2 cellular contexts compared by ENCODE assay signal in the genomic region with DNA sequence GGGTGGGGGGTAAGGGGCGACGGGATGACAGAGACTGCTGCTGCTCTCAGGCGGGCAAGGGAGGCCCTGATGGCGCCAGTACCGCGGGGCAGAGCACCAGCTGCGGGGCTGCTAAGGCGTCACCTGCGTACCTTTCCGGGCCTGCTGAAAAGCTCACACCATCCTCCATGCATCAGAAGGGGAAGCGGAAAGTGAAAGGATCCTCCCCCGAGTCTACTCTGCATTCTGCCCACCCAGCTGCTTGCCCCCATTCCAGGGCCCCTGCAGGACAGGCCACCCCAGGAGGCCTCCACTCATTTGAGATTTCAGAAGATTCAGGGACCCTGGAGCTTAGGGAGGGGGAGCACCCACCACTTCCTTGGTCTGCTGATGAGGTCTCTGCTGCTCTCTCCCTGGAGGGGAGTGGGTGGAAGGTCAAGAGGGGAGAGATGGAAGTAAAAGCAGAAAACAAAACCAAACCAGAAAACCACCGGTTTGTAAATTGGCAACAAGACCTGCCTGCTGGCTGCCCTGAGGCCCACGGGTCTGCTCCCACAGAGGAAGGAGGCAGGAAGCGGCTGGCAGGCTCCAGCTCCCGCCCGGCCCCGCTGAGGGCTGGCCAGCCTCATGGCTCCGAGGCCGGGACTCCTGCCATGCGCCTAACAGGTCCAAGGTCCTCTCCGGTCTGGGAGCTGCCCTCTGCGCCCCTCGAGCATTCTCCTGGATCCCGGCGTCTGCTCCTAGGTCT.
TF ChIP-seq lines count a peak whose summit lies in the region.

No MANE protein-coding gene starts in this region.

TF ChIP-seq in SK-N-SH, 30 proteins besides CTCF, POLR2A, EP300 and RAD21 (continued from another document):
- TF ChIP-seq, protein P1, sequence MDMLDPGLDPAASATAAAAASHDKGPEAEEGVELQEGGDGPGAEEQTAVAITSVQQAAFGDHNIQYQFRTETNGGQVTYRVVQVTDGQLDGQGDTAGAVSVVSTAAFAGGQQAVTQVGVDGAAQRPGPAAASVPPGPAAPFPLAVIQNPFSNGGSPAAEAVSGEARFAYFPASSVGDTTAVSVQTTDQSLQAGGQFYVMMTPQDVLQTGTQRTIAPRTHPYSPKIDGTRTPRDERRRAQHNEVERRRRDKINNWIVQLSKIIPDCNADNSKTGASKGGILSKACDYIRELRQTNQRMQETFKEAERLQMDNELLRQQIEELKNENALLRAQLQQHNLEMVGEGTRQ (IDR thresholded peaks at IDR 0.05; ENCODE audit: borderline replicate concordance, low read depth, low read length) = no peak
- TF ChIP-seq SMC3 (IDR thresholded peaks at IDR 0.05; ENCODE audit: low read depth, low read length) = no peak
- no peak for TF ChIP-seq RCOR1 (IDR thresholded peaks at IDR 0.05; ENCODE audit: low read length)
- TF ChIP-seq YY1 (IDR thresholded peaks at IDR 0.05; ENCODE audit: low read depth) = no peak
TF ChIP-seq in SK-N-SH: peak in this region for 0.

TF ChIP-seq in SK-N-SH treated with all-trans-retinoic acid at 6 μM for 48 hours, 23 proteins besides CTCF, POLR2A, EP300 and RAD21 (continued from another document):
- TF ChIP-seq, protein P2, sequence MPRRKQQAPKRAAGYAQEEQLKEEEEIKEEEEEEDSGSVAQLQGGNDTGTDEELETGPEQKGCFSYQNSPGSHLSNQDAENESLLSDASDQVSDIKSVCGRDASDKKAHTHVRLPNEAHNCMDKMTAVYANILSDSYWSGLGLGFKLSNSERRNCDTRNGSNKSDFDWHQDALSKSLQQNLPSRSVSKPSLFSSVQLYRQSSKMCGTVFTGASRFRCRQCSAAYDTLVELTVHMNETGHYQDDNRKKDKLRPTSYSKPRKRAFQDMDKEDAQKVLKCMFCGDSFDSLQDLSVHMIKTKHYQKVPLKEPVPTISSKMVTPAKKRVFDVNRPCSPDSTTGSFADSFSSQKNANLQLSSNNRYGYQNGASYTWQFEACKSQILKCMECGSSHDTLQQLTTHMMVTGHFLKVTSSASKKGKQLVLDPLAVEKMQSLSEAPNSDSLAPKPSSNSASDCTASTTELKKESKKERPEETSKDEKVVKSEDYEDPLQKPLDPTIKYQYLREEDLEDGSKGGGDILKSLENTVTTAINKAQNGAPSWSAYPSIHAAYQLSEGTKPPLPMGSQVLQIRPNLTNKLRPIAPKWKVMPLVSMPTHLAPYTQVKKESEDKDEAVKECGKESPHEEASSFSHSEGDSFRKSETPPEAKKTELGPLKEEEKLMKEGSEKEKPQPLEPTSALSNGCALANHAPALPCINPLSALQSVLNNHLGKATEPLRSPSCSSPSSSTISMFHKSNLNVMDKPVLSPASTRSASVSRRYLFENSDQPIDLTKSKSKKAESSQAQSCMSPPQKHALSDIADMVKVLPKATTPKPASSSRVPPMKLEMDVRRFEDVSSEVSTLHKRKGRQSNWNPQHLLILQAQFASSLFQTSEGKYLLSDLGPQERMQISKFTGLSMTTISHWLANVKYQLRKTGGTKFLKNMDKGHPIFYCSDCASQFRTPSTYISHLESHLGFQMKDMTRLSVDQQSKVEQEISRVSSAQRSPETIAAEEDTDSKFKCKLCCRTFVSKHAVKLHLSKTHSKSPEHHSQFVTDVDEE (CRISPR knock-in tag; IDR thresholded peaks at IDR 0.05) = no peak
